ENCODE assay signal across 24 cellular contexts in genomic region chr20:44796311-44796710, GRCh38. TPM values are rescaled to one million over a fixed set of nuclear protein-coding genes. Genes with fewer than 3 reads are reported as not detected.
DNase-seq lines count a peak whose midpoint lies in the region; ATAC-seq, FAIRE-seq and TF ChIP-seq lines count a peak whose summit lies in the region.
"Had no signal": no experiment of that assay in that cellular context is flagged by ENCODE, and none has a peak within 500 bp of the region (broad histone marks: within the 10 kb centered on the region; RNA-seq: fewer than 3 reads in every experiment).

No MANE protein-coding gene starts in this region.

- no peak for TF ChIP-seq EP300 in H1 (IDR thresholded peaks at IDR 0.05; ENCODE audit: borderline replicate concordance in 1 of 2, low read depth in 2 of 2, low read length in 2 of 2)
- no peak for TF ChIP-seq EP300 in neural cell (conservative IDR thresholded peaks at IDR 0.05; ENCODE audit: poor library complexity, severe bottlenecking)

- no peak for TF ChIP-seq POLR2A in H1 (IDR thresholded peaks at IDR 0.05; ENCODE audit: control extremely low read depth in 1 of 2, low read depth in 2 of 2, low read length in 2 of 2)
- TF ChIP-seq POLR2A in lower leg skin (IDR thresholded peaks at IDR 0.05), result no peak

- no peak overlapping the region for H2AFZ ChIP-seq in H1 (ENCODE audit: low read length)
- no peak overlapping the region for H2AFZ ChIP-seq in neural cell (ENCODE audit: low read depth, low read length)
- H2AFZ ChIP-seq: GM23248 had no signal

- H3K14ac ChIP-seq in H1 (ENCODE audit: insufficient read length), result no peak overlapping the region

- TF ChIP-seq CTCF in HEK293 (tag by site-specific recombination; IDR thresholded peaks at IDR 0.05), result no peak
- no peak for TF ChIP-seq CTCF in H1 (IDR thresholded peaks at IDR 0.05; ENCODE audit: control extremely low read depth in 1 of 3, insufficient read depth in 1 of 3, low read depth in 1 of 3, low read length in 3 of 3)
- no peak for TF ChIP-seq CTCF in neural cell (IDR thresholded peaks at IDR 0.05; ENCODE audit: poor library complexity, severe bottlenecking)
- no peak for TF ChIP-seq CTCF in omental fat pad (IDR thresholded peaks at IDR 0.05)
- no peak for TF ChIP-seq CTCF in lower leg skin (IDR thresholded peaks at IDR 0.05)

- no peaks in the 10 kb centered on the region for H3F3A ChIP-seq in neural cell (ENCODE audit: insufficient read depth, low read length, poor library complexity, severe bottlenecking)

- peak; percentile 64 for DNase-seq in H7
- DNase-seq in H1 (ENCODE audit: low read depth in 1 of 2, low spot score in 2 of 2), result no peak
- DNase-seq in omental fat pad (ENCODE audit: low spot score), result no peak
- no peak for DNase-seq in Kasumi-1 (lab: John Stamatoyannopoulos, UW)
- DNase-seq in lower leg skin (ENCODE audit: low spot score in 2 of 2), result no peak
- DNase-seq: C1 segment of cervical spinal cord; Calu3; CD4-positive, alpha-beta memory T cell; COR-L47; DMS53; DMS79 treated with DMSO at 0.1 percent for 48 hours; GF-D8; GM23248 had no signal

- no peak overlapping the region for H2BK5ac ChIP-seq in H1 (ENCODE audit: low read depth, low read length)

- peak overlapping the region; percentile 28 for H3K4ac ChIP-seq in H1 (replicated peaks; ENCODE audit: insufficient read length, low read depth, low read length)

- H3K36me3 ChIP-seq in H7 (replicated peaks; ENCODE audit: control insufficient read depth, insufficient read depth, low read length) (no peaks in the 10 kb centered on the region), HEK293 (ENCODE audit: control insufficient read depth in 2 of 2, insufficient read depth in 1 of 2, low read length in 2 of 2) (no peaks in the 10 kb centered on the region), H1 (ENCODE audit: control insufficient read depth in 2 of 4, insufficient read depth in 4 of 4, low read length in 3 of 4) (no peaks in the 10 kb centered on the region), neural cell (ENCODE audit: insufficient read depth, low read length) (no peaks in the 10 kb centered on the region)

- H2BK20ac ChIP-seq in H1 (ENCODE audit: low read length), result no peak overlapping the region

- H3K4me3 ChIP-seq in H7 (ENCODE audit: insufficient read depth, low read depth, low read length) (no peak overlapping the region), HEK293 (ENCODE audit: low read depth, low read length) (no peak overlapping the region), H1 (ENCODE audit: extremely low read depth in 1 of 4, insufficient read depth in 2 of 4, low read depth in 3 of 4, low read length in 4 of 4) (no peak overlapping the region), neural cell (ENCODE audit: low read length) (peak overlapping the region; percentile 21), lower leg skin (ENCODE audit: low read depth, poor library complexity, severe bottlenecking) (no peak overlapping the region)
- H3K4me3 ChIP-seq: GM23248 had no signal

- peaks cover 4% of the 10 kb centered on the region for H3K23me2 ChIP-seq in H1 (ENCODE audit: low read depth, low read length)

- 0 out of 2 replicates have a peak overlapping the region, but pooled peaks have one; percentile 10 for H2AK5ac ChIP-seq in H1 (ENCODE audit: low read depth, low read length)

- no peaks in the 10 kb centered on the region for H3K4me1 ChIP-seq in HEK293 (ENCODE audit: control insufficient read depth, insufficient read depth, low read length)
- H3K4me1 ChIP-seq in H1 (replicated peaks in 1 of 4; ENCODE audit: control insufficient read depth in 3 of 4, insufficient read depth in 4 of 4, low read length in 3 of 4), result peaks cover 5 to 13% (median 7%) of the 10 kb centered on the region in 4 experiments

- H3K79me2 ChIP-seq in H1 (ENCODE audit: control insufficient read depth in 1 of 2, insufficient read depth in 2 of 2, low read length in 2 of 2), result peaks cover 0 to 7% of the 10 kb centered on the region in 2 experiments; a peak in 1 of 4 replicates
- no peaks in the 10 kb centered on the region for H3K79me2 ChIP-seq in neural cell (replicated peaks; ENCODE audit: insufficient read depth, low read length)

- ATAC-seq in omental fat pad (ENCODE audit: low FRiP score) (no peak), GM18519 (IDR thresholded peaks at IDR 0.05; ENCODE audit: low FRiP score, unreplicated experiment) (no peak)
- ATAC-seq: HCT116 had no signal

- H3K23ac ChIP-seq in H1 (ENCODE audit: insufficient read length), result peak overlapping the region; percentile 66

- no peak overlapping the region for H4K91ac ChIP-seq in H1 (replicated peaks; ENCODE audit: insufficient read length, low read length)

- POLR2A ChIA-PET in HEK293 (lab: Yijun Ruan, JAX), result no interaction called here
- POLR2A ChIA-PET in H1 (lab: Charles Lee; ENCODE audit: partially characterized antibody), result interaction anchor here (1.1 kb wide), 1 partner anchor 11 kb away, joined by 5 read pairs; no protein-coding TSS in a partner anchor

- H4K20me1 ChIP-seq in H1 (replicated peaks in 1 of 2; ENCODE audit: control insufficient read depth in 1 of 2, insufficient read depth in 2 of 2, low read length in 2 of 2) (peaks cover 3% of the 10 kb centered on the region in 2 experiments), neural cell (ENCODE audit: insufficient read depth) (no peaks in the 10 kb centered on the region)

- no peak overlapping the region for H4K5ac ChIP-seq in H1 (ENCODE audit: insufficient read length, low read depth, low read length)

- no peaks in the 10 kb centered on the region for H3K9me2 ChIP-seq in neural cell (ENCODE audit: insufficient read depth, low read length)

- no peak overlapping the region for H2BK15ac ChIP-seq in H1 (ENCODE audit: low read length)

- intact Hi-C loops in lower leg skin (cut with DNase I; ENCODE audit: low total_unique reads), result no loop called here

- H3K79me1 ChIP-seq in H1 (ENCODE audit: low read depth, low read length), result peaks cover 7% of the 10 kb centered on the region

- H3K9ac ChIP-seq in H1 (replicated peaks in 1 of 4; ENCODE audit: extremely low read depth in 1 of 4, low read depth in 3 of 4, low read length in 3 of 4) (no peak overlapping the region), neural cell (ENCODE audit: low read length) (peak overlapping the region; percentile 26)
- H3K9ac ChIP-seq: GM23248 had no signal

- H3K9me3 ChIP-seq in HEK293 (ENCODE audit: control insufficient read depth, insufficient read depth, low read depth, low read length) (no peaks in the 10 kb centered on the region), H1 (ENCODE audit: insufficient read depth in 2 of 2, low read depth in 1 of 2, low read length in 1 of 2) (no peaks in the 10 kb centered on the region), neural cell (ENCODE audit: low read length) (no peaks in the 10 kb centered on the region)

- TF ChIP-seq RAD21 in H1 (IDR thresholded peaks at IDR 0.05 in 1 of 2, conservative IDR thresholded peaks at IDR 0.05 in 1 of 2; ENCODE audit: low read depth in 2 of 2, low read length in 2 of 2), result no peak
- no peak for TF ChIP-seq RAD21 in neural cell (conservative IDR thresholded peaks at IDR 0.05)

- CTCF ChIA-PET in HEK293 (lab: Yijun Ruan, JAX), result interaction anchor here (0.6 to 1.3 kb wide), 2 partner anchors 48 to 165 kb away, joined by 3 to 4 read pairs; no protein-coding TSS in a partner anchor
- CTCF ChIA-PET in H1 (lab: Charles Lee; ENCODE audit: partially characterized antibody), result interaction anchor here (0.8 to 12.1 kb wide), 11 partner anchors 10 to 833 kb away, joined by 3 to 170 read pairs (median 4); partner anchors contain the start of gene WFDC10A

- no peak overlapping the region for H3K56ac ChIP-seq in H1 (replicated peaks; ENCODE audit: insufficient read length, low read depth, low read length)

- no peak overlapping the region for H2BK120ac ChIP-seq in H1 (replicated peaks; ENCODE audit: low read depth, low read length)

- FAIRE-seq in H1 (lab: Jason Lieb, UNC), result no peak
- FAIRE-seq: GM12891, GM18507, H54 had no signal

- H3K27me3 ChIP-seq in H7 (ENCODE audit: control insufficient read depth, insufficient read depth, low read length), result no peaks in the 10 kb centered on the region
- H3K27me3 ChIP-seq in H1 (replicated peaks in 1 of 4; ENCODE audit: control insufficient read depth in 3 of 4, extremely low read depth in 1 of 4, insufficient read depth in 3 of 4, low read length in 3 of 4), result no peaks in the 10 kb centered on the region
- H3K27me3 ChIP-seq in neural cell (ENCODE audit: insufficient read depth, low read depth, low read length), result no peaks in the 10 kb centered on the region

- H3K4me2 ChIP-seq in H1 (ENCODE audit: insufficient read depth in 1 of 2, low read depth in 2 of 2, low read length in 2 of 2) (peak overlapping the region in 1 of 2 experiments; percentile 15; a peak in 1 of 4 replicates), neural cell (ENCODE audit: low read length) (peak overlapping the region; percentile 30)

- no peak overlapping the region for H4K8ac ChIP-seq in H1 (ENCODE audit: extremely low read depth, insufficient read depth, low read length)

- H3K18ac ChIP-seq in H1 (ENCODE audit: extremely low read depth, low read length), result no peak overlapping the region; the same call in 1 of the 2 replicates

- H3K27ac ChIP-seq in HEK293 (ENCODE audit: extremely low read depth, low read depth, low read length) (no peak overlapping the region), H1 (ENCODE audit: low read depth, low read length) (no peak overlapping the region), neural cell (ENCODE audit: low read length) (peak overlapping the region; percentile 16)
- H3K27ac ChIP-seq: GM23248 had no signal

- H2BK12ac ChIP-seq in H1 (ENCODE audit: low read depth, low read length), result 0 out of 2 replicates have a peak overlapping the region, but pooled peaks have one; percentile 9

RNA-seq across cellular contexts. Expression of gene RIMS4, which starts 14.0 kb away (rescaled TPM):
- total RNA-seq in H7 (2014; rRNA removed; shearing (Covaris generic)), result 2.7 and 3.1 TPM in 2 replicates
- total RNA-seq in H1 (2021; fragmentation: NEBNext Ultra II Directional; extraction: Animal tissue kit (Norgen Biotek cat#: 25700)), result 44.2 and 49.8 TPM in 2 replicates
- 13.3 and 18.9 TPM in 2 replicates for polyA plus RNA-seq in H1 (2011; rRNA removed)
- 14.4 TPM for polyA plus RNA-seq in H1 (2011; cell fraction: cytosol; rRNA removed)
- 23.8 TPM for polyA plus RNA-seq in H1 (2011; cell fraction: nucleus; rRNA removed)
- 24.4 to 33.1 TPM (median 29.0 TPM) in 4 replicates for polyA plus RNA-seq in H1 (2012, experiment 1 of 2)
- 34.8 TPM for polyA plus RNA-seq in H1 (2012, experiment 2 of 2)
- polyA plus RNA-seq in H1 (2013, experiment 1 of 2), result 10.3 TPM
- 10.5 TPM for polyA plus RNA-seq in H1 (2013, experiment 2 of 2)
- 26.1 and 29.8 TPM in 2 replicates for polyA minus RNA-seq in H1 (2011; rRNA and poly(A)+ RNA removed)
- 23.3 TPM for polyA minus RNA-seq in H1 (2011; cell fraction: cytosol; rRNA and poly(A)+ RNA removed)
- polyA minus RNA-seq in H1 (2011; cell fraction: nucleus; rRNA and poly(A)+ RNA removed), result 12.1 TPM
- 40.6 and 47.2 TPM in 2 replicates for polyA plus RNA-seq in neural cell
- 85.7 and 87.6 TPM in 2 replicates for polyA minus RNA-seq in neural cell
- under 1 TPM; 0.60 to 0.88 (median 0.72) TPM for total RNA-seq in omental fat pad
- under 1 TPM in 3 of 4 donors, not detected in 1; 0.12 to 0.91 (median 0.39) TPM for total RNA-seq in lower leg skin
- total RNA-seq: CD4-positive, alpha-beta memory T cell had no signal
- polyA plus RNA-seq: BJ; CD4-positive, alpha-beta memory T cell; GM23248 had no signal

RNA-seq across cellular contexts. Expression of gene KCNK15, which starts 50.6 kb away (rescaled TPM):
- 0.14 TPM in 1 of 2 replicates, not detected in the other for total RNA-seq in H7 (2014; rRNA removed; shearing (Covaris generic))
- 0.24 and 0.33 TPM in 2 replicates for total RNA-seq in H1 (2021; fragmentation: NEBNext Ultra II Directional; extraction: Animal tissue kit (Norgen Biotek cat#: 25700))
- polyA plus RNA-seq in H1 (2011; rRNA removed) (0.33 and 0.74 TPM in 2 replicates), neural cell (not detected in 2 replicates)
- polyA plus RNA-seq in H1 (2011; cell fraction: cytosol; rRNA removed), result 0.30 TPM
- polyA plus RNA-seq in H1 (2011; cell fraction: nucleus; rRNA removed), result 0.54 TPM
- polyA plus RNA-seq in H1 (2012, experiment 1 of 2), result 0.17 to 0.52 TPM (median 0.37 TPM) in 4 replicates
- 0.22 TPM for polyA plus RNA-seq in H1 (2012, experiment 2 of 2)
- 0.26 TPM for polyA plus RNA-seq in H1 (2013, experiment 1 of 2)
- polyA plus RNA-seq in H1 (2013, experiment 2 of 2), result 0.26 TPM
- polyA minus RNA-seq in H1 (2011; rRNA and poly(A)+ RNA removed), result 0.17 and 0.79 TPM in 2 replicates
- polyA minus RNA-seq in H1 (2011; cell fraction: cytosol; rRNA and poly(A)+ RNA removed), result 0.66 TPM
- 2.1 TPM for polyA minus RNA-seq in H1 (2011; cell fraction: nucleus; rRNA and poly(A)+ RNA removed)
- not detected in 2 replicates for polyA minus RNA-seq in neural cell
- total RNA-seq in omental fat pad (10 to 100 TPM in 1 of 4 donors, 1 to 10 TPM in 3; 6.3 to 10.0 (median 9.0) TPM), lower leg skin (1 to 10 TPM; 1.5 to 3.5 (median 2.5) TPM)
- total RNA-seq: A172; A673; CD4-positive, alpha-beta memory T cell; Daoy had no signal
- polyA plus RNA-seq: CD4-positive, alpha-beta memory T cell had no signal

Comparison
In these comparisons a context has a peak if more than half of its experiments do, and no peak if none do; other contexts are left out.
1. RNA of gene RIMS4, which starts 14.0 kb away (total RNA-seq): 44.2 to 49.8 TPM in H1; 2.7 to 3.1 TPM in H7, 0.60 to 0.88 TPM in omental fat pad and 0.12 to 0.91 TPM in lower leg skin; every median in the first group is over 10 times any median in the second.